11 cellular contexts compared by ENCODE assay signal in genomic region chr2:288743-289361, GRCh38. TPM values are rescaled to one million over a fixed set of nuclear protein-coding genes. Genes with fewer than 3 reads are reported as not detected.
A peak's percentile ranks its signal among the peaks of the same experiment; 100 is the strongest.
DNase-seq lines count a peak whose midpoint lies in the region; FAIRE-seq and TF ChIP-seq lines count a peak whose summit lies in the region.
"Had no signal": no experiment of that assay in that cellular context is flagged by ENCODE, and none has a peak within 500 bp of the region (broad histone marks: within the 10 kb centered on the region; RNA-seq: fewer than 3 reads in every experiment).

No MANE protein-coding gene starts in this region.

- H3K27ac ChIP-seq in ascending aorta (peak overlapping the region; percentile 78 to 80), stomach (peak overlapping the region; percentile 39 to 73 (median 69))
- H3K27ac ChIP-seq: C4-2B, gastroesophageal sphincter had no signal

- H3K36me3 ChIP-seq in ascending aorta (no peaks in the 10 kb centered on the region), stomach (no peaks in the 10 kb centered on the region)

- H3K4me3 Mint-ChIP-seq in activated CD4-positive, alpha-beta T cell treated with anti-CD3 and anti-CD28 coated beads, Interleukin-2, amount 10 ng/mL, durations not matched to agents 24 days and 14 days = peak overlapping the region; percentile 43

- intact Hi-C loops in activated CD4-positive, alpha-beta T cell treated with anti-CD3 and anti-CD28 coated beads, Interleukin-2, amount 10 ng/mL, durations not matched to agents 24 days and 14 days (cut with micrococcal nuclease) = no loop called here
- intact Hi-C loops in ascending aorta (cut with DNase I) = loop anchor here (2.0 kb wide), 1 partner anchor 24 kb away; the partner anchor contains the start of genes ACP1 and SH3YL1
- intact Hi-C loops in stomach (cut with DNase I; ENCODE audit: low total_unique reads) = no loop called here

- FAIRE-seq in GM19239 (lab: Jason Lieb, UNC) = no peak

- H3K27me3 ChIP-seq in ascending aorta (no peaks in the 10 kb centered on the region), stomach (peaks cover 9 to 52% (median 32%) of the 10 kb centered on the region in 3 donors)

- H3K9me3 ChIP-seq in ascending aorta = no peaks in the 10 kb centered on the region
- no peaks in the 10 kb centered on the region for H3K9me3 ChIP-seq in stomach
- H3K9me3 ChIP-seq: gastroesophageal sphincter had no signal

- DNase-seq in activated CD4-positive, alpha-beta T cell treated with anti-CD3 and anti-CD28 coated beads, Interleukin-2, amount 10 ng/mL, durations not matched to agents 24 days and 14 days = peak; percentile 55
- DNase-seq in activated CD4-positive, alpha-beta T cell treated with anti-CD3 and anti-CD28 coated beads, Interleukin-2, amount 50 U/mL, for 4 hours = no peak
- no peak for DNase-seq in ascending aorta (ENCODE audit: low spot score in 2 of 2)
- DNase-seq in left kidney (ENCODE audit: low read depth, low spot score) = peak; percentile 55
- DNase-seq in stomach = no peak
- DNase-seq in stimulated activated CD4-positive, alpha-beta T cell treated with anti-CD3 and anti-CD28 coated beads, Interleukin-1b, Interleukin-23, amount 100 ng/mL, for 48 hours = no peak
- DNase-seq in AG08396 (ENCODE audit: low spot score) = no peak
- no peak for DNase-seq in GM19239 (ENCODE audit: insufficient read length, low spot score)

- peaks cover 3 to 19% of the 10 kb centered on the region in 2 donors for H3K4me1 ChIP-seq in ascending aorta
- H3K4me1 ChIP-seq in stomach = peaks cover 31 to 54% (median 40%) of the 10 kb centered on the region in 4 donors

- no peak for TF ChIP-seq POLR2A in stomach (IDR thresholded peaks at IDR 0.05)

- no peak overlapping the region for H3K27ac Mint-ChIP-seq in activated CD4-positive, alpha-beta T cell treated with anti-CD3 and anti-CD28 coated beads, Interleukin-2, amount 10 ng/mL, durations not matched to agents 24 days and 14 days
- H3K27ac Mint-ChIP-seq: IgD-negative memory B cell had no signal

- whole genome bisulfite sequencing in stomach, 5 donors = 2 to 3% (median 2%) methylated on average over 24 to 47 of the region's 47 CpGs

- TF ChIP-seq CTCF in ascending aorta (IDR thresholded peaks at IDR 0.05) (no peak), stomach (IDR thresholded peaks at IDR 0.05) (no peak)

- TF ChIP-seq EP300 in stomach (IDR thresholded peaks at IDR 0.05) = no peak

- peaks cover 51% of the 10 kb centered on the region for H3K27me3 Mint-ChIP-seq in activated CD4-positive, alpha-beta T cell treated with anti-CD3 and anti-CD28 coated beads, Interleukin-2, amount 10 ng/mL, durations not matched to agents 24 days and 14 days

- H3K4me1 Mint-ChIP-seq in activated CD4-positive, alpha-beta T cell treated with anti-CD3 and anti-CD28 coated beads, Interleukin-2, amount 10 ng/mL, durations not matched to agents 24 days and 14 days = peaks cover 4% of the 10 kb centered on the region

- no peaks in the 10 kb centered on the region for H3K9me3 Mint-ChIP-seq in activated CD4-positive, alpha-beta T cell treated with anti-CD3 and anti-CD28 coated beads, Interleukin-2, amount 10 ng/mL, durations not matched to agents 24 days and 14 days
- H3K9me3 Mint-ChIP-seq: IgD-negative memory B cell had no signal

- H3K36me3 Mint-ChIP-seq in activated CD4-positive, alpha-beta T cell treated with anti-CD3 and anti-CD28 coated beads, Interleukin-2, amount 10 ng/mL, durations not matched to agents 24 days and 14 days (ENCODE audit: low read depth) = no peaks in the 10 kb centered on the region

- peak overlapping the region; percentile 54 to 73 for H3K4me3 ChIP-seq in ascending aorta
- H3K4me3 ChIP-seq in stomach = peak overlapping the region; percentile 50 to 66 (median 56)

RNA-seq across cellular contexts. Expression of gene ALKAL2, which starts 1.0 kb away (rescaled TPM):
- total RNA-seq in activated CD4-positive, alpha-beta T cell treated with anti-CD3 and anti-CD28 coated beads, Interleukin-2, amount 10 ng/mL, durations not matched to agents 24 days and 14 days = 0.28 and 0.33 TPM in 2 replicates
- total RNA-seq in ascending aorta (26.7 TPM), stomach (10 to 100 TPM in 3 of 5 donors, 1 to 10 TPM in 1, under 1 TPM in 1; 0.45 to 29.8 (median 11.2) TPM)
- polyA plus RNA-seq in stomach = 10 to 100 TPM in 1 of 3 donors, 1 to 10 TPM in 2; 6.8 to 12.6 (median 9.9) TPM

RNA-seq across cellular contexts. Expression of gene ACP1, which starts 24.1 kb away (rescaled TPM):
- total RNA-seq in activated CD4-positive, alpha-beta T cell treated with anti-CD3 and anti-CD28 coated beads, Interleukin-2, amount 10 ng/mL, durations not matched to agents 24 days and 14 days = 124 and 127 TPM in 2 replicates
- total RNA-seq in ascending aorta (30.8 TPM), stomach (100 to 1,000 TPM in 1 of 5 donors, 10 to 100 TPM in 4; 21.1 to 183 (median 72.4) TPM)
- polyA plus RNA-seq in stomach = 100 to 1,000 TPM in 2 of 3 donors, 10 to 100 TPM in 1; 89.2 to 144 (median 123) TPM

RNA-seq across cellular contexts. Expression of gene SH3YL1, which starts 25.0 kb away (rescaled TPM):
- total RNA-seq in activated CD4-positive, alpha-beta T cell treated with anti-CD3 and anti-CD28 coated beads, Interleukin-2, amount 10 ng/mL, durations not matched to agents 24 days and 14 days = 17.4 and 17.7 TPM in 2 replicates
- total RNA-seq in ascending aorta = 3.0 TPM
- total RNA-seq in stomach = 100 to 1,000 TPM in 3 of 5 donors, 10 to 100 TPM in 2; 45.5 to 219 (median 130) TPM
- 100 to 1,000 TPM in 2 of 3 donors, 10 to 100 TPM in 1; 95.2 to 230 (median 156) TPM for polyA plus RNA-seq in stomach

Comparison
In these comparisons a context has a peak if more than half of its experiments do, and no peak if none do; other contexts are left out.
1. DNase-seq: peak in activated CD4-positive, alpha-beta T cell treated with anti-CD3 and anti-CD28 coated beads, Interleukin-2, amount 10 ng/mL, durations not matched to agents 24 days and 14 days (single experiment) and left kidney (single experiment); none in activated CD4-positive, alpha-beta T cell treated with anti-CD3 and anti-CD28 coated beads, Interleukin-2, amount 50 U/mL, for 4 hours (0 of 2), ascending aorta (0 of 2), stomach (single experiment), stimulated activated CD4-positive, alpha-beta T cell treated with anti-CD3 and anti-CD28 coated beads, Interleukin-1b, Interleukin-23, amount 100 ng/mL, for 48 hours (single experiment), AG08396 (single experiment) and GM19239 (single experiment).